Comparison of ENCODE assay signal across 23 cellular contexts in the genomic region with DNA sequence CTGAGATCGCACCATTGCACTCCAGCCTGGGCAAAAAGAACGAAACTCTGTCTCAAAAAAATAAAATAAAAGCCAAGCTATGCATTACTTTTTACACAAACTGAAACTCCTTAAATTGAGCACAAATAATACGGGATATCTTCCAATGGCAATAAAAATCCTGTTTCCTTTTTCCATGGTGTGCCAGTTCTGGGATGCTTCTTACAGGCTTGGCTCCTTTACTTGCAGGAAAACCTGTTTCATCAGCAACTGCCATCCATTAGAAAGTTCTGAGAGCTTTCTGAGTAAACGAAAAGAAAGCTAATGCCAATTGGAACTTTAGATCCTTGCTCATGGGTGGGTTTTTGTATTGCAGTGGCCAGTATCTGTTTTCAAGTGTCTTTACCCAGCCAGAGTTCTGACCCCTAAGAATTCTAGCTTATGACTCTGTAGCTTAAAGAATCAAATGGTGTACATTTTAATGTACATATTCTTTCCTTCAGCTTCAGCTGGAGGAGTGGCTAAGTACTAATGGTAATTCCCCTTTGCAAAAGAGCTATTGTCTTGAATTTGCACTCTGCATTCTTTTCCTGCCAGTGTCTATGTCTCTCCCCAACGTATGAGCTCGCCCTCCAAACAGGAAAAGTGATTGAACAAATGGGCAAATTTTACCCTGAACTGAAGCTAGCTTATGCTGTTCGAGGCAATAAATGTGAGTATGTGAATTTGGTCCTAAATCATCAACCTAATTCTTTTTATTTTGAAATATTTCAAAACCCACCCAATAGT.
"Had no signal": no experiment of that assay in that cellular context is flagged by ENCODE, and none has a peak within 500 bp of the region (broad histone marks: within the 10 kb centered on the region; RNA-seq: fewer than 3 reads in every experiment).

No MANE protein-coding gene starts in this region.

- ATAC-seq: HepG2 had no signal

- H3K4me1 ChIP-seq: SJSA1 had no signal

- DNase-seq: IMR-90, Kasumi-1, MV-4-11, NCI-H1048, NCI-H1105, NCI-H1417, NCI-H1436 treated with DMSO at 0.1 percent for 48 hours, NCI-H1694, NCI-H187 treated with DMSO at 0.1 percent for 48 hours, NCI-H2029 treated with DMSO at 0.1 percent for 48 hours, NCI-H2171 treated with DMSO at 0.1 percent for 48 hours, NCI-H345, NCI-H446 treated with DMSO at 0.1 percent for 48 hours, NCI-H510A treated with DMSO at 0.1 percent for 48 hours, NCI-H526 treated with DMSO at 0.1 percent for 48 hours, NCI-H774, Right ventricle myocardium superior, RPMI8226, SIG-M5 had no signal

- H3K9me3 ChIP-seq: SJSA1 had no signal

- H3K27me3 ChIP-seq: SJSA1 had no signal

- H3K27ac ChIP-seq: KMS-11, SJSA1, SK-N-MC had no signal

- H3K4me3 ChIP-seq: SJSA1, SK-N-MC had no signal
